Comparison of ENCODE assay signal across 1 cellular context in the genomic region with DNA sequence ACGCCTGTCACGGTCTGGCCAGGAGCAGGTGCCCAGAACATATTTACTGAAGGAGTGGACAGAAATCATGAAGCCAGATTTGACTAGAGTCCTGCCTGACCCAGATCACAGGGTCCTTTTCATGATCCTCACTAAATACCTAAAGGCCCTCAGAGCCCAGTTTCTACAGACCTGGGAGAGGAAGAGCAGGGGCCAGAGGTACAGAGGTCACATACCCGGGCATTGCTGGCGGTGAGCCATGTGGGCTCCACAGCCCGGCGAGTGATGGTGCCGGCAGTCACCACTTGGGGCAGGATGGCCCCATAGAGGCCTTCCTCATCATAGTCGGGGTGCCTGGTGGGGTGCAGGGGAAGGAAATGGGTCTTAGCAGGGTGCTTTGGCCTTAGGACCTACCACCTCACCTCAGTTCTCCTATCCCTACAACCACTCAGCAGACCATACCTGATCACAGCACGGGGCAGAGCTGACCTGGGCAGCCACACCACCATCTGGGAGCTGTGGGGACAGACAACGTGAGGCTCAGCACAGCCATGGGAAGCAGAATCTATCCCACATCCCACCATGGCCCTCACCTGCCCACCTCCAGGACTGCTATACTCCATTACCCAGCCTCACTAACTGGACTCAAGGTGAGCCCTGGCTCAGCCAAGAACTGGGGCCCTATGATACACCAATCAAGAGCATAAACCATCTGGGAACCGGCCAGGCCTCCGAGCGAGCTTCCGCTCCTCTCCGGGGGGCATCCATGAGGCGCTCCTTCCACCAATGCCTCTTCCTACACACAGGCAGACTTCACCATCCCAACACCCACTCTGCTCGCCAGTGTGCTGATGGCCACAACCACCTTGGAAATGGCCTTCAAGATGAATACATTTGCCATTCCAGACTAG.
TF ChIP-seq lines count a peak whose summit lies in the region.

No MANE protein-coding gene starts in this region.

TF ChIP-seq in HepG2, 621 proteins besides CTCF, POLR2A, EP300 and RAD21 (continues in another document):
- 0 out of 2 replicates have a peak, but pooled peaks have one; percentile 22 for TF ChIP-seq RBFOX2 (IDR thresholded peaks at IDR 0.05; ENCODE audit: low read depth, low read length)
- TF ChIP-seq, protein P1, sequence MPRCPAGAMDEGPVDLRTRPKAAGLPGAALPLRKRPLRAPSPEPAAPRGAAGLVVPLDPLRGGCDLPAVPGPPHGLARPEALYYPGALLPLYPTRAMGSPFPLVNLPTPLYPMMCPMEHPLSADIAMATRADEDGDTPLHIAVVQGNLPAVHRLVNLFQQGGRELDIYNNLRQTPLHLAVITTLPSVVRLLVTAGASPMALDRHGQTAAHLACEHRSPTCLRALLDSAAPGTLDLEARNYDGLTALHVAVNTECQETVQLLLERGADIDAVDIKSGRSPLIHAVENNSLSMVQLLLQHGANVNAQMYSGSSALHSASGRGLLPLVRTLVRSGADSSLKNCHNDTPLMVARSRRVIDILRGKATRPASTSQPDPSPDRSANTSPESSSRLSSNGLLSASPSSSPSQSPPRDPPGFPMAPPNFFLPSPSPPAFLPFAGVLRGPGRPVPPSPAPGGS (CRISPR knock-in tag; IDR thresholded peaks at IDR 0.05): peak; percentile 47; the same call in 1 of the 2 replicates
- TF ChIP-seq, protein P2, sequence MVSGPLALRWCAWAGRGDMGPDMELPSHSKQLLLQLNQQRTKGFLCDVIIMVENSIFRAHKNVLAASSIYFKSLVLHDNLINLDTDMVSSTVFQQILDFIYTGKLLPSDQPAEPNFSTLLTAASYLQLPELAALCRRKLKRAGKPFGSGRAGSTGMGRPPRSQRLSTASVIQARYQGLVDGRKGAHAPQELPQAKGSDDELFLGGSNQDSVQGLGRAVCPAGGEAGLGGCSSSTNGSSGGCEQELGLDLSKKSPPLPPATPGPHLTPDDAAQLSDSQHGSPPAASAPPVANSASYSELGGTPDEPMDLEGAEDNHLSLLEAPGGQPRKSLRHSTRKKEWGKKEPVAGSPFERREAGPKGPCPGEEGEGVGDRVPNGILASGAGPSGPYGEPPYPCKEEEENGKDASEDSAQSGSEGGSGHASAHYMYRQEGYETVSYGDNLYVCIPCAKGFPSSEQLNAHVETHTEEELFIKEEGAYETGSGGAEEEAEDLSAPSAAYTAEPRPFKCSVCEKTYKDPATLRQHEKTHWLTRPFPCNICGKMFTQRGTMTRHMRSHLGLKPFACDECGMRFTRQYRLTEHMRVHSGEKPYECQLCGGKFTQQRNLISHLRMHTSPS (CRISPR knock-in tag; IDR thresholded peaks at IDR 0.05; ENCODE audit: low read depth): peak; percentile 68; the same call in 1 of the 2 replicates
- TF ChIP-seq SOX5 (CRISPR knock-in tag; IDR thresholded peaks at IDR 0.05; ENCODE audit: borderline replicate concordance): peak; percentile 26; the same call in 1 of the 2 replicates
- TF ChIP-seq, protein P3, sequence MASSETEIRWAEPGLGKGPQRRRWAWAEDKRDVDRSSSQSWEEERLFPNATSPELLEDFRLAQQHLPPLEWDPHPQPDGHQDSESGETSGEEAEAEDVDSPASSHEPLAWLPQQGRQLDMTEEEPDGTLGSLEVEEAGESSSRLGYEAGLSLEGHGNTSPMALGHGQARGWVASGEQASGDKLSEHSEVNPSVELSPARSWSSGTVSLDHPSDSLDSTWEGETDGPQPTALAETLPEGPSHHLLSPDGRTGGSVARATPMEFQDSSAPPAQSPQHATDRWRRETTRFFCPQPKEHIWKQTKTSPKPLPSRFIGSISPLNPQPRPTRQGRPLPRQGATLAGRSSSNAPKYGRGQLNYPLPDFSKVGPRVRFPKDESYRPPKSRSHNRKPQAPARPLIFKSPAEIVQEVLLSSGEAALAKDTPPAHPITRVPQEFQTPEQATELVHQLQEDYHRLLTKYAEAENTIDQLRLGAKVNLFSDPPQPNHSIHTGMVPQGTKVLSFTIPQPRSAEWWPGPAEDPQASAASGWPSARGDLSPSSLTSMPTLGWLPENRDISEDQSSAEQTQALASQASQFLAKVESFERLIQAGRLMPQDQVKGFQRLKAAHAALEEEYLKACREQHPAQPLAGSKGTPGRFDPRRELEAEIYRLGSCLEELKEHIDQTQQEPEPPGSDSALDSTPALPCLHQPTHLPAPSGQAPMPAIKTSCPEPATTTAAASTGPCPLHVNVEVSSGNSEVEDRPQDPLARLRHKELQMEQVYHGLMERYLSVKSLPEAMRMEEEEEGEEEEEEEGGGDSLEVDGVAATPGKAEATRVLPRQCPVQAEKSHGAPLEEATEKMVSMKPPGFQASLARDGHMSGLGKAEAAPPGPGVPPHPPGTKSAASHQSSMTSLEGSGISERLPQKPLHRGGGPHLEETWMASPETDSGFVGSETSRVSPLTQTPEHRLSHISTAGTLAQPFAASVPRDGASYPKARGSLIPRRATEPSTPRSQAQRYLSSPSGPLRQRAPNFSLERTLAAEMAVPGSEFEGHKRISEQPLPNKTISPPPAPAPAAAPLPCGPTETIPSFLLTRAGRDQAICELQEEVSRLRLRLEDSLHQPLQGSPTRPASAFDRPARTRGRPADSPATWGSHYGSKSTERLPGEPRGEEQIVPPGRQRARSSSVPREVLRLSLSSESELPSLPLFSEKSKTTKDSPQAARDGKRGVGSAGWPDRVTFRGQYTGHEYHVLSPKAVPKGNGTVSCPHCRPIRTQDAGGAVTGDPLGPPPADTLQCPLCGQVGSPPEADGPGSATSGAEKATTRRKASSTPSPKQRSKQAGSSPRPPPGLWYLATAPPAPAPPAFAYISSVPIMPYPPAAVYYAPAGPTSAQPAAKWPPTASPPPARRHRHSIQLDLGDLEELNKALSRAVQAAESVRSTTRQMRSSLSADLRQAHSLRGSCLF (CRISPR knock-in tag; IDR thresholded peaks at IDR 0.05; ENCODE audit: borderline replicate concordance): no peak
- TF ChIP-seq, protein P4, sequence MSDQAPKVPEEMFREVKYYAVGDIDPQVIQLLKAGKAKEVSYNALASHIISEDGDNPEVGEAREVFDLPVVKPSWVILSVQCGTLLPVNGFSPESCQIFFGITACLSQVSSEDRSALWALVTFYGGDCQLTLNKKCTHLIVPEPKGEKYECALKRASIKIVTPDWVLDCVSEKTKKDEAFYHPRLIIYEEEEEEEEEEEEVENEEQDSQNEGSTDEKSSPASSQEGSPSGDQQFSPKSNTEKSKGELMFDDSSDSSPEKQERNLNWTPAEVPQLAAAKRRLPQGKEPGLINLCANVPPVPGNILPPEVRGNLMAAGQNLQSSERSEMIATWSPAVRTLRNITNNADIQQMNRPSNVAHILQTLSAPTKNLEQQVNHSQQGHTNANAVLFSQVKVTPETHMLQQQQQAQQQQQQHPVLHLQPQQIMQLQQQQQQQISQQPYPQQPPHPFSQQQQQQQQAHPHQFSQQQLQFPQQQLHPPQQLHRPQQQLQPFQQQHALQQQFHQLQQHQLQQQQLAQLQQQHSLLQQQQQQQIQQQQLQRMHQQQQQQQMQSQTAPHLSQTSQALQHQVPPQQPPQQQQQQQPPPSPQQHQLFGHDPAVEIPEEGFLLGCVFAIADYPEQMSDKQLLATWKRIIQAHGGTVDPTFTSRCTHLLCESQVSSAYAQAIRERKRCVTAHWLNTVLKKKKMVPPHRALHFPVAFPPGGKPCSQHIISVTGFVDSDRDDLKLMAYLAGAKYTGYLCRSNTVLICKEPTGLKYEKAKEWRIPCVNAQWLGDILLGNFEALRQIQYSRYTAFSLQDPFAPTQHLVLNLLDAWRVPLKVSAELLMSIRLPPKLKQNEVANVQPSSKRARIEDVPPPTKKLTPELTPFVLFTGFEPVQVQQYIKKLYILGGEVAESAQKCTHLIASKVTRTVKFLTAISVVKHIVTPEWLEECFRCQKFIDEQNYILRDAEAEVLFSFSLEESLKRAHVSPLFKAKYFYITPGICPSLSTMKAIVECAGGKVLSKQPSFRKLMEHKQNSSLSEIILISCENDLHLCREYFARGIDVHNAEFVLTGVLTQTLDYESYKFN (CRISPR knock-in tag; conservative IDR thresholded peaks at IDR 0.05): peak; percentile 77
- peak; percentile 40; the same call in 1 of the 2 replicates for TF ChIP-seq NFIC (IDR thresholded peaks at IDR 0.05; ENCODE audit: low read length)
- TF ChIP-seq, protein P5, sequence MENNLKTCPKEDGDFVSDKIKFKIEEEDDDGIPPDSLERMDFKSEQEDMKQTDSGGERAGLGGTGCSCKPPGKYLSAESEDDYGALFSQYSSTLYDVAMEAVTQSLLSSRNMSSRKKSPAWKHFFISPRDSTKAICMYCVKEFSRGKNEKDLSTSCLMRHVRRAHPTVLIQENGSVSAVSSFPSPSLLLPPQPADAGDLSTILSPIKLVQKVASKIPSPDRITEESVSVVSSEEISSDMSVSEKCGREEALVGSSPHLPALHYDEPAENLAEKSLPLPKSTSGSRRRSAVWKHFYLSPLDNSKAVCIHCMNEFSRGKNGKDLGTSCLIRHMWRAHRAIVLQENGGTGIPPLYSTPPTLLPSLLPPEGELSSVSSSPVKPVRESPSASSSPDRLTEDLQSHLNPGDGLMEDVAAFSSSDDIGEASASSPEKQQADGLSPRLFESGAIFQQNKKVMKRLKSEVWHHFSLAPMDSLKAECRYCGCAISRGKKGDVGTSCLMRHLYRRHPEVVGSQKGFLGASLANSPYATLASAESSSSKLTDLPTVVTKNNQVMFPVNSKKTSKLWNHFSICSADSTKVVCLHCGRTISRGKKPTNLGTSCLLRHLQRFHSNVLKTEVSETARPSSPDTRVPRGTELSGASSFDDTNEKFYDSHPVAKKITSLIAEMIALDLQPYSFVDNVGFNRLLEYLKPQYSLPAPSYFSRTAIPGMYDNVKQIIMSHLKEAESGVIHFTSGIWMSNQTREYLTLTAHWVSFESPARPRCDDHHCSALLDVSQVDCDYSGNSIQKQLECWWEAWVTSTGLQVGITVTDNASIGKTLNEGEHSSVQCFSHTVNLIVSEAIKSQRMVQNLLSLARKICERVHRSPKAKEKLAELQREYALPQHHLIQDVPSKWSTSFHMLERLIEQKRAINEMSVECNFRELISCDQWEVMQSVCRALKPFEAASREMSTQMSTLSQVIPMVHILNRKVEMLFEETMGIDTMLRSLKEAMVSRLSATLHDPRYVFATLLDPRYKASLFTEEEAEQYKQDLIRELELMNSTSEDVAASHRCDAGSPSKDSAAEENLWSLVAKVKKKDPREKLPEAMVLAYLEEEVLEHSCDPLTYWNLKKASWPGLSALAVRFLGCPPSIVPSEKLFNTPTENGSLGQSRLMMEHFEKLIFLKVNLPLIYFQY (CRISPR knock-in tag; IDR thresholded peaks at IDR 0.05; ENCODE audit: borderline replicate concordance): peak; percentile 68; the same call in 1 of the 2 replicates
- peak; percentile 50 for TF ChIP-seq ASH2L (IDR thresholded peaks at IDR 0.05; ENCODE audit: insufficient read length, low read depth, low read length)
- peak; percentile 77 for TF ChIP-seq HNF4G (IDR thresholded peaks at IDR 0.05; ENCODE audit: borderline replicate concordance, low read depth, low read length)
- TF ChIP-seq HNF4G (CRISPR knock-in tag; IDR thresholded peaks at IDR 0.05; ENCODE audit: borderline replicate concordance, low read depth): peak; percentile 25; the same call in 1 of the 2 replicates
- peak; percentile 37; the same call in 1 of the 2 replicates for TF ChIP-seq MED1 (CRISPR knock-in tag; IDR thresholded peaks at IDR 0.05)
- no peak for TF ChIP-seq MEF2D (CRISPR knock-in tag; IDR thresholded peaks at IDR 0.05)
- TF ChIP-seq, protein P6, sequence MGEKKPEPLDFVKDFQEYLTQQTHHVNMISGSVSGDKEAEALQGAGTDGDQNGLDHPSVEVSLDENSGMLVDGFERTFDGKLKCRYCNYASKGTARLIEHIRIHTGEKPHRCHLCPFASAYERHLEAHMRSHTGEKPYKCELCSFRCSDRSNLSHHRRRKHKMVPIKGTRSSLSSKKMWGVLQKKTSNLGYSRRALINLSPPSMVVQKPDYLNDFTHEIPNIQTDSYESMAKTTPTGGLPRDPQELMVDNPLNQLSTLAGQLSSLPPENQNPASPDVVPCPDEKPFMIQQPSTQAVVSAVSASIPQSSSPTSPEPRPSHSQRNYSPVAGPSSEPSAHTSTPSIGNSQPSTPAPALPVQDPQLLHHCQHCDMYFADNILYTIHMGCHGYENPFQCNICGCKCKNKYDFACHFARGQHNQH (CRISPR knock-in tag; IDR thresholded peaks at IDR 0.05): 0 out of 2 replicates have a peak, but pooled peaks have one; percentile 24
- TF ChIP-seq, protein P7, sequence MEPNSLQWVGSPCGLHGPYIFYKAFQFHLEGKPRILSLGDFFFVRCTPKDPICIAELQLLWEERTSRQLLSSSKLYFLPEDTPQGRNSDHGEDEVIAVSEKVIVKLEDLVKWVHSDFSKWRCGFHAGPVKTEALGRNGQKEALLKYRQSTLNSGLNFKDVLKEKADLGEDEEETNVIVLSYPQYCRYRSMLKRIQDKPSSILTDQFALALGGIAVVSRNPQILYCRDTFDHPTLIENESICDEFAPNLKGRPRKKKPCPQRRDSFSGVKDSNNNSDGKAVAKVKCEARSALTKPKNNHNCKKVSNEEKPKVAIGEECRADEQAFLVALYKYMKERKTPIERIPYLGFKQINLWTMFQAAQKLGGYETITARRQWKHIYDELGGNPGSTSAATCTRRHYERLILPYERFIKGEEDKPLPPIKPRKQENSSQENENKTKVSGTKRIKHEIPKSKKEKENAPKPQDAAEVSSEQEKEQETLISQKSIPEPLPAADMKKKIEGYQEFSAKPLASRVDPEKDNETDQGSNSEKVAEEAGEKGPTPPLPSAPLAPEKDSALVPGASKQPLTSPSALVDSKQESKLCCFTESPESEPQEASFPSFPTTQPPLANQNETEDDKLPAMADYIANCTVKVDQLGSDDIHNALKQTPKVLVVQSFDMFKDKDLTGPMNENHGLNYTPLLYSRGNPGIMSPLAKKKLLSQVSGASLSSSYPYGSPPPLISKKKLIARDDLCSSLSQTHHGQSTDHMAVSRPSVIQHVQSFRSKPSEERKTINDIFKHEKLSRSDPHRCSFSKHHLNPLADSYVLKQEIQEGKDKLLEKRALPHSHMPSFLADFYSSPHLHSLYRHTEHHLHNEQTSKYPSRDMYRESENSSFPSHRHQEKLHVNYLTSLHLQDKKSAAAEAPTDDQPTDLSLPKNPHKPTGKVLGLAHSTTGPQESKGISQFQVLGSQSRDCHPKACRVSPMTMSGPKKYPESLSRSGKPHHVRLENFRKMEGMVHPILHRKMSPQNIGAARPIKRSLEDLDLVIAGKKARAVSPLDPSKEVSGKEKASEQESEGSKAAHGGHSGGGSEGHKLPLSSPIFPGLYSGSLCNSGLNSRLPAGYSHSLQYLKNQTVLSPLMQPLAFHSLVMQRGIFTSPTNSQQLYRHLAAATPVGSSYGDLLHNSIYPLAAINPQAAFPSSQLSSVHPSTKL (CRISPR knock-in tag; IDR thresholded peaks at IDR 0.05): peak; percentile 51; the same call in 1 of the 2 replicates
- 0 out of 2 replicates have a peak, but pooled peaks have one; percentile 60 for TF ChIP-seq RCOR2 (CRISPR knock-in tag; IDR thresholded peaks at IDR 0.05)
- peak; percentile 72 for TF ChIP-seq GABPB1 (CRISPR knock-in tag; IDR thresholded peaks at IDR 0.05)
- peak; percentile 70 for TF ChIP-seq SALL1 (CRISPR knock-in tag; IDR thresholded peaks at IDR 0.05)
- peak; percentile 57; the same call in 1 of the 2 replicates for TF ChIP-seq NCOR1 (IDR thresholded peaks at IDR 0.05; ENCODE audit: borderline replicate concordance, low read length)
- TF ChIP-seq, protein P8, sequence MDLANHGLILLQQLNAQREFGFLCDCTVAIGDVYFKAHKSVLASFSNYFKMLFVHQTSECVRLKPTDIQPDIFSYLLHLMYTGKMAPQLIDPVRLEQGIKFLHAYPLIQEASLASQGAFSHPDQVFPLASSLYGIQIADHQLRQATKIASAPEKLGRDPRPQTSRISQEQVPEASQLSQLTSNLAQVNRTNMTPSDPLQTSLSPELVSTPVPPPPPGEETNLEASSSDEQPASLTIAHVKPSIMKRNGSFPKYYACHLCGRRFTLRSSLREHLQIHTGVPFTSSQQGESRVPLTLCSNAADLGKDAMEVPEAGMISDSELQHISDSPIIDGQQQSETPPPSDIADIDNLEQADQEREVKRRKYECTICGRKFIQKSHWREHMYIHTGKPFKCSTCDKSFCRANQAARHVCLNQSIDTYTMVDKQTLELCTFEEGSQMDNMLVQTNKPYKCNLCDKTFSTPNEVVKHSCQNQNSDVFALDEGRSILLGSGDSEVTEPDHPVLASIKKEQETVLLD (CRISPR knock-in tag; IDR thresholded peaks at IDR 0.05; ENCODE audit: low read depth): no peak
